10 cellular contexts compared by ENCODE assay signal in genomic region chrX:39492495-39493162, GRCh38.
DNase-seq lines count a peak whose midpoint lies in the region; ATAC-seq and TF ChIP-seq lines count a peak whose summit lies in the region.
"Had no signal": no experiment of that assay in that cellular context is flagged by ENCODE, and none has a peak within 500 bp of the region (broad histone marks: within the 10 kb centered on the region; RNA-seq: fewer than 3 reads in every experiment).

No MANE protein-coding gene starts in this region.

- H3K9me3 ChIP-seq in HEK293 (ENCODE audit: control insufficient read depth, insufficient read depth, low read depth, low read length), result no peaks in the 10 kb centered on the region

- H3K4me1 ChIP-seq in HEK293 (ENCODE audit: control insufficient read depth, insufficient read depth, low read length), result no peaks in the 10 kb centered on the region

- H3K4me3 ChIP-seq in HEK293 (ENCODE audit: low read depth, low read length), result no peak overlapping the region

- DNase-seq in RPMI8226, result peak; percentile 9
- DNase-seq in midbrain (lab: John Stamatoyannopoulos, UW), result peak; percentile 5
- DNase-seq in COLO829 (ENCODE audit: low spot score), result no peak
- no peak for DNase-seq in activated CD8-positive, alpha-beta memory T cell treated with anti-CD3 and anti-CD28 coated beads, Interleukin-2, amount 50 U/mL, for 48 hours
- no peak for DNase-seq in putamen (ENCODE audit: low spot score)
- DNase-seq: natural killer cell, NCI-H1417 had no signal

- no peak for TF ChIP-seq CTCF in HEK293 (tag by site-specific recombination; IDR thresholded peaks at IDR 0.05)

- TF ChIP-seq POLR2A in GM18505 (IDR thresholded peaks at IDR 0.05; ENCODE audit: borderline replicate concordance, extremely low read depth, insufficient read depth, insufficient read length), result no peak

- POLR2A ChIA-PET in HEK293 (lab: Yijun Ruan, JAX), result no interaction called here

- ATAC-seq in GM18505 (IDR thresholded peaks at IDR 0.05; ENCODE audit: unreplicated experiment), result peak; percentile 57
- ATAC-seq in GM19467 (IDR thresholded peaks at IDR 0.05; ENCODE audit: unreplicated experiment), result no peak
- ATAC-seq: natural killer cell had no signal

- no peaks in the 10 kb centered on the region for H3K36me3 ChIP-seq in HEK293 (ENCODE audit: control insufficient read depth in 2 of 2, insufficient read depth in 1 of 2, low read length in 2 of 2)

- CTCF ChIA-PET in HEK293 (lab: Yijun Ruan, JAX), result interaction anchor here (0.6 to 0.7 kb wide), 3 partner anchors 37 to 291 kb away, joined by 3 read pairs; no protein-coding TSS in a partner anchor

- no peak overlapping the region for H3K27ac ChIP-seq in HEK293 (ENCODE audit: extremely low read depth, low read depth, low read length)

TF ChIP-seq in HEK293, 187 proteins besides CTCF, POLR2A, EP300 and RAD21:
- TF ChIP-seq BCL6B (tag by site-specific recombination; IDR thresholded peaks at IDR 0.05), result no peak
- TF ChIP-seq ZFP3 (tag by site-specific recombination; IDR thresholded peaks at IDR 0.05; ENCODE audit: low read depth), result peak; percentile 76
TF ChIP-seq in HEK293: peak in this region for 1.

Comparison
In these comparisons a context has a peak if more than half of its experiments do, and no peak if none do; other contexts are left out.
1. DNase-seq: peak in RPMI8226 (single experiment) and midbrain (single experiment); none in COLO829 (single experiment), activated CD8-positive, alpha-beta memory T cell treated with anti-CD3 and anti-CD28 coated beads, Interleukin-2, amount 50 U/mL, for 48 hours (single experiment) and putamen (single experiment).